26 cellular contexts compared by ENCODE assay signal in genomic region chr3:71893702-71894479, GRCh38.
DNase-seq lines count a peak whose midpoint lies in the region; ATAC-seq, FAIRE-seq and TF ChIP-seq lines count a peak whose summit lies in the region.
"Had no signal": no experiment of that assay in that cellular context is flagged by ENCODE, and none has a peak within 500 bp of the region (broad histone marks: within the 10 kb centered on the region; RNA-seq: fewer than 3 reads in every experiment).

No MANE protein-coding gene starts in this region.

- no peak overlapping the region for H3K18ac ChIP-seq in H1 (ENCODE audit: extremely low read depth, low read length)

- WGBS in H1 (ENCODE audit: extremely low coverage in 1 of 2, insufficient coverage in 1 of 2, insufficient read length in 1 of 2, insufficient replicate concordance in 2 of 2, low coverage in 1 of 2, low lambda C conversion rate in 2 of 2, missing lambda C conversion rate in 1 of 2), 2 experiments, result 72% methylated on average over 6 of the region's 6 CpGs; no CpG with 5 or more reads in 1 of the 2 experiments

- H3K4me3 ChIP-seq in H1 (ENCODE audit: extremely low read depth in 1 of 4, insufficient read depth in 2 of 4, low read depth in 3 of 4, low read length in 4 of 4), result no peak overlapping the region
- no peak overlapping the region for H3K4me3 ChIP-seq in effector memory CD4-positive, alpha-beta T cell (ENCODE audit: insufficient read depth, low read depth, low read length, poor library complexity, severe bottlenecking)
- H3K4me3 ChIP-seq: K562, SJSA1 had no signal

- H4K91ac ChIP-seq in H1 (replicated peaks; ENCODE audit: insufficient read length, low read length), result no peak overlapping the region

- no peak for TF ChIP-seq CTCF in H1 (IDR thresholded peaks at IDR 0.05; ENCODE audit: control extremely low read depth in 1 of 3, insufficient read depth in 1 of 3, low read depth in 1 of 3, low read length in 3 of 3)

- 0 out of 2 replicates have a peak overlapping the region, but pooled peaks have one; percentile 55 for H2BK5ac ChIP-seq in H1 (ENCODE audit: low read depth, low read length)

- no peak overlapping the region for H3K14ac ChIP-seq in H1 (ENCODE audit: insufficient read length)

- no peaks in the 10 kb centered on the region for H3K9me3 ChIP-seq in H1 (ENCODE audit: insufficient read depth in 2 of 2, low read depth in 1 of 2, low read length in 1 of 2)
- H3K9me3 ChIP-seq in effector memory CD4-positive, alpha-beta T cell (ENCODE audit: control insufficient read depth, low read length), result no peaks in the 10 kb centered on the region
- H3K9me3 ChIP-seq: BE2C, SJSA1 had no signal

- no peaks in the 10 kb centered on the region for H4K20me1 ChIP-seq in H1 (replicated peaks in 1 of 2; ENCODE audit: control insufficient read depth in 1 of 2, insufficient read depth in 2 of 2, low read length in 2 of 2)

- no peak overlapping the region for H3K56ac ChIP-seq in H1 (replicated peaks; ENCODE audit: insufficient read length, low read depth, low read length)

- H3K36me3 ChIP-seq in H1 (ENCODE audit: control insufficient read depth in 2 of 4, insufficient read depth in 4 of 4, low read length in 3 of 4), result no peaks in the 10 kb centered on the region
- H3K36me3 ChIP-seq in effector memory CD4-positive, alpha-beta T cell (ENCODE audit: control insufficient read depth, insufficient read depth, low read length), result no peaks in the 10 kb centered on the region
- H3K36me3 ChIP-seq: BE2C, SJSA1 had no signal

- no peak for TF ChIP-seq RAD21 in H1 (IDR thresholded peaks at IDR 0.05 in 1 of 2, conservative IDR thresholded peaks at IDR 0.05 in 1 of 2; ENCODE audit: low read depth in 2 of 2, low read length in 2 of 2)

- DNase-seq in ELF-1 (ENCODE audit: low read depth, low spot score) (peak; percentile 30), SW480 (ENCODE audit: low spot score) (peak; percentile 3), H1 (ENCODE audit: low read depth in 1 of 2, low spot score in 2 of 2) (no peak), islet precursor cell (peak; percentile 68), NCI-H2029 (lab: John Stamatoyannopoulos, UW) (no peak)
- no peak for DNase-seq in effector memory CD4-positive, alpha-beta T cell
- DNase-seq: 8988T; ACHN; BE2C; Calu3; DMS79 treated with DMSO at 0.1 percent for 48 hours; Kasumi-1; NCI-H1092 treated with DMSO at 0.1 percent for 48 hours; NCI-H1436; NCI-H187; NCI-H524 treated with DMSO at 0.1 percent for 48 hours; NCI-H774; NK-92 treated with Interleukin-12 subunit alpha and Interleukin-12 subunit beta, amount 100 ng/mL, for 24 hours; PC-3; Right ventricle myocardium superior had no signal

- CTCF ChIA-PET in H1 (lab: Charles Lee; ENCODE audit: partially characterized antibody), result interaction anchor here (0.6 to 1.2 kb wide), 2 partner anchors 15 to 164 kb away, joined by 3 read pairs; no protein-coding TSS in a partner anchor

- POLR2A ChIA-PET in H1 (lab: Charles Lee; ENCODE audit: partially characterized antibody), result no interaction called here

- no peak overlapping the region for H3K4ac ChIP-seq in H1 (replicated peaks; ENCODE audit: insufficient read length, low read depth, low read length)

- H3K4me2 ChIP-seq in H1 (ENCODE audit: insufficient read depth in 1 of 2, low read depth in 2 of 2, low read length in 2 of 2), result peak overlapping the region in 1 of 2 experiments; percentile 7; a peak in 1 of 4 replicates

- FAIRE-seq in H1 (lab: Jason Lieb, UNC), result peak; percentile 7
- FAIRE-seq: GM12892, HTR-8/SVneo, K562 had no signal

- no peak overlapping the region for H4K8ac ChIP-seq in H1 (ENCODE audit: extremely low read depth, insufficient read depth, low read length)

- H2AFZ ChIP-seq in H1 (ENCODE audit: low read length), result peak overlapping the region; percentile 79; the same call in 1 of the 2 replicates

- no peak overlapping the region for H2BK120ac ChIP-seq in H1 (replicated peaks; ENCODE audit: low read depth, low read length)

- TF ChIP-seq POLR2A in H1 (IDR thresholded peaks at IDR 0.05; ENCODE audit: control extremely low read depth in 1 of 2, low read depth in 2 of 2, low read length in 2 of 2), result no peak

- no peak for TF ChIP-seq EP300 in H1 (IDR thresholded peaks at IDR 0.05; ENCODE audit: borderline replicate concordance in 1 of 2, low read depth in 2 of 2, low read length in 2 of 2)

- peaks cover 3 to 7% (median 5%) of the 10 kb centered on the region in 4 experiments; a peak in 4 of 7 replicates for H3K4me1 ChIP-seq in H1 (replicated peaks in 1 of 4; ENCODE audit: control insufficient read depth in 3 of 4, insufficient read depth in 4 of 4, low read length in 3 of 4)
- no peaks in the 10 kb centered on the region for H3K4me1 ChIP-seq in effector memory CD4-positive, alpha-beta T cell (ENCODE audit: control insufficient read depth, insufficient read depth, low read length, poor library complexity, severe bottlenecking)
- H3K4me1 ChIP-seq: BE2C, SJSA1 had no signal

- no peak overlapping the region for H4K5ac ChIP-seq in H1 (ENCODE audit: insufficient read length, low read depth, low read length)

- no peak overlapping the region for H3K23ac ChIP-seq in H1 (ENCODE audit: insufficient read length)

- H3K79me2 ChIP-seq in H1 (ENCODE audit: control insufficient read depth in 1 of 2, insufficient read depth in 2 of 2, low read length in 2 of 2), result no peaks in the 10 kb centered on the region

- no peak overlapping the region for H2AK5ac ChIP-seq in H1 (ENCODE audit: low read depth, low read length)

- H3K79me1 ChIP-seq in H1 (ENCODE audit: low read depth, low read length), result no peaks in the 10 kb centered on the region

- H3K27ac ChIP-seq in H1 (ENCODE audit: low read depth, low read length), result no peak overlapping the region
- no peak overlapping the region for H3K27ac ChIP-seq in effector memory CD4-positive, alpha-beta T cell (ENCODE audit: insufficient read depth, low read length, poor library complexity, severe bottlenecking)
- H3K27ac ChIP-seq: SJSA1 had no signal

- peak overlapping the region; percentile 71; the same call in 1 of the 2 replicates for H2BK12ac ChIP-seq in H1 (ENCODE audit: low read depth, low read length)

- no peak for ATAC-seq in GM18519 (IDR thresholded peaks at IDR 0.05; ENCODE audit: low FRiP score, unreplicated experiment)
- no peak for ATAC-seq in HG03342 (IDR thresholded peaks at IDR 0.05; ENCODE audit: unreplicated experiment)
- ATAC-seq: K562, PC-3 had no signal

- no peak overlapping the region for H3K9ac ChIP-seq in H1 (replicated peaks in 1 of 4; ENCODE audit: extremely low read depth in 1 of 4, low read depth in 3 of 4, low read length in 3 of 4)

- H2BK20ac ChIP-seq in H1 (ENCODE audit: low read length), result no peak overlapping the region

- no peaks in the 10 kb centered on the region for H3K23me2 ChIP-seq in H1 (ENCODE audit: low read depth, low read length)

- no peaks in the 10 kb centered on the region for H3K27me3 ChIP-seq in H1 (replicated peaks in 1 of 4; ENCODE audit: control insufficient read depth in 3 of 4, extremely low read depth in 1 of 4, insufficient read depth in 3 of 4, low read length in 3 of 4)
- no peaks in the 10 kb centered on the region for H3K27me3 ChIP-seq in effector memory CD4-positive, alpha-beta T cell (replicated peaks; ENCODE audit: control insufficient read depth, insufficient read depth, low read length, poor library complexity, severe bottlenecking)
- H3K27me3 ChIP-seq: BE2C, SJSA1 had no signal

- no peak overlapping the region for H2BK15ac ChIP-seq in H1 (ENCODE audit: low read length)

TF ChIP-seq in H1, 55 proteins besides CTCF, POLR2A, EP300 and RAD21:
- TF ChIP-seq ASH2L (IDR thresholded peaks at IDR 0.05; ENCODE audit: low read length) (no peak), TCF12 (IDR thresholded peaks at IDR 0.05; ENCODE audit: low read depth, low read length) (0 out of 2 replicates have a peak, but pooled peaks have one; percentile 17), SUZ12 (IDR thresholded peaks at IDR 0.05; ENCODE audit: low read length) (no peak), USF2 (IDR thresholded peaks at IDR 0.05; ENCODE audit: low read length) (no peak), NANOG (IDR thresholded peaks at IDR 0.05; ENCODE audit: insufficient read depth, low read depth, low read length, poor library complexity, severe bottlenecking) (no peak), CHD2 (IDR thresholded peaks at IDR 0.05; ENCODE audit: low read length) (no peak), RXRA (IDR thresholded peaks at IDR 0.05; ENCODE audit: insufficient read depth, low read depth, low read length) (no peak), TAF1 (IDR thresholded peaks at IDR 0.05; ENCODE audit: low read depth, low read length) (no peak), GTF2F1 (IDR thresholded peaks at IDR 0.05; ENCODE audit: borderline replicate concordance, low read depth, low read length) (no peak), SIRT6 (IDR thresholded peaks at IDR 0.05; ENCODE audit: low read length) (no peak), MAX (IDR thresholded peaks at IDR 0.05) (no peak), CHD1 (IDR thresholded peaks at IDR 0.05; ENCODE audit: low read depth, low read length) (no peak), CREB1 (IDR thresholded peaks at IDR 0.05) (no peak), EGR1 (IDR thresholded peaks at IDR 0.05; ENCODE audit: borderline replicate concordance, low read depth, low read length) (no peak), YY1 (IDR thresholded peaks at IDR 0.05; ENCODE audit: low read depth, low read length) (peak; percentile 49)

Comparison
In these comparisons a context has a peak if more than half of its experiments do, and no peak if none do; other contexts are left out.
1. DNase-seq: peak in ELF-1 (single experiment), SW480 (single experiment) and islet precursor cell (single experiment); none in H1 (0 of 2), NCI-H2029 (single experiment) and effector memory CD4-positive, alpha-beta T cell (0 of 3).